In genomic region chr2:169468841-169469240, GRCh38 we compare ENCODE assay signal across 2 cellular contexts.
TF ChIP-seq lines count a peak whose summit lies in the region.

No MANE protein-coding gene starts in this region.

TF ChIP-seq in HepG2, 621 proteins besides CTCF, POLR2A, EP300 and RAD21:
- TF ChIP-seq U2AF1 (optimal IDR thresholded peaks at IDR 0.05; ENCODE audit: low read depth, low read length) (no peak), SMARCE1 (IDR thresholded peaks at IDR 0.05; ENCODE audit: borderline replicate concordance) (no peak), ZFAT (CRISPR knock-in tag; conservative IDR thresholded peaks at IDR 0.05) (no peak), ZNF468 (CRISPR knock-in tag; IDR thresholded peaks at IDR 0.05) (no peak), SRY (CRISPR knock-in tag; IDR thresholded peaks at IDR 0.05) (no peak), ARHGAP35 (CRISPR knock-in tag; IDR thresholded peaks at IDR 0.05; ENCODE audit: borderline replicate concordance) (no peak), ZNF251 (CRISPR knock-in tag; IDR thresholded peaks at IDR 0.05) (no peak), MBD4 (IDR thresholded peaks at IDR 0.05; ENCODE audit: borderline replicate concordance, low read length) (no peak), DMAP1 (CRISPR knock-in tag; IDR thresholded peaks at IDR 0.05) (no peak), PAF1 (CRISPR knock-in tag; IDR thresholded peaks at IDR 0.05) (no peak), ASH2L (IDR thresholded peaks at IDR 0.05; ENCODE audit: insufficient read length, low read depth, low read length) (no peak), ZNF788 (CRISPR knock-in tag; IDR thresholded peaks at IDR 0.05; ENCODE audit: borderline replicate concordance) (no peak), ZNF556 (CRISPR knock-in tag; IDR thresholded peaks at IDR 0.05; ENCODE audit: borderline replicate concordance) (no peak)
- TF ChIP-seq, protein P1, sequence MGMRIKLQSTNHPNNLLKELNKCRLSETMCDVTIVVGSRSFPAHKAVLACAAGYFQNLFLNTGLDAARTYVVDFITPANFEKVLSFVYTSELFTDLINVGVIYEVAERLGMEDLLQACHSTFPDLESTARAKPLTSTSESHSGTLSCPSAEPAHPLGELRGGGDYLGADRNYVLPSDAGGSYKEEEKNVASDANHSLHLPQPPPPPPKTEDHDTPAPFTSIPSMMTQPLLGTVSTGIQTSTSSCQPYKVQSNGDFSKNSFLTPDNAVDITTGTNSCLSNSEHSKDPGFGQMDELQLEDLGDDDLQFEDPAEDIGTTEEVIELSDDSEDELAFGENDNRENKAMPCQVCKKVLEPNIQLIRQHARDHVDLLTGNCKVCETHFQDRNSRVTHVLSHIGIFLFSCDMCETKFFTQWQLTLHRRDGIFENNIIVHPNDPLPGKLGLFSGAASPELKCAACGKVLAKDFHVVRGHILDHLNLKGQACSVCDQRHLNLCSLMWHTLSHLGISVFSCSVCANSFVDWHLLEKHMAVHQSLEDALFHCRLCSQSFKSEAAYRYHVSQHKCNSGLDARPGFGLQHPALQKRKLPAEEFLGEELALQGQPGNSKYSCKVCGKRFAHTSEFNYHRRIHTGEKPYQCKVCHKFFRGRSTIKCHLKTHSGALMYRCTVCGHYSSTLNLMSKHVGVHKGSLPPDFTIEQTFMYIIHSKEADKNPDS (CRISPR knock-in tag; IDR thresholded peaks at IDR 0.05) = no peak
- TF ChIP-seq, protein P2, sequence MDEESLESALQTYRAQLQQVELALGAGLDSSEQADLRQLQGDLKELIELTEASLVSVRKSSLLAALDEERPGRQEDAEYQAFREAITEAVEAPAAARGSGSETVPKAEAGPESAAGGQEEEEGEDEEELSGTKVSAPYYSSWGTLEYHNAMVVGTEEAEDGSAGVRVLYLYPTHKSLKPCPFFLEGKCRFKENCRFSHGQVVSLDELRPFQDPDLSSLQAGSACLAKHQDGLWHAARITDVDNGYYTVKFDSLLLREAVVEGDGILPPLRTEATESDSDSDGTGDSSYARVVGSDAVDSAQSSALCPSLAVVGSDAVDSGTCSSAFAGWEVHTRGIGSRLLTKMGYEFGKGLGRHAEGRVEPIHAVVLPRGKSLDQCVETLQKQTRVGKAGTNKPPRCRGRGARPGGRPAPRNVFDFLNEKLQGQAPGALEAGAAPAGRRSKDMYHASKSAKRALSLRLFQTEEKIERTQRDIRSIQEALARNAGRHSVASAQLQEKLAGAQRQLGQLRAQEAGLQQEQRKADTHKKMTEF (CRISPR knock-in tag; IDR thresholded peaks at IDR 0.05) = no peak

TF ChIP-seq in K562, 482 proteins besides CTCF, POLR2A, EP300 and RAD21:
- TF ChIP-seq, protein P3, sequence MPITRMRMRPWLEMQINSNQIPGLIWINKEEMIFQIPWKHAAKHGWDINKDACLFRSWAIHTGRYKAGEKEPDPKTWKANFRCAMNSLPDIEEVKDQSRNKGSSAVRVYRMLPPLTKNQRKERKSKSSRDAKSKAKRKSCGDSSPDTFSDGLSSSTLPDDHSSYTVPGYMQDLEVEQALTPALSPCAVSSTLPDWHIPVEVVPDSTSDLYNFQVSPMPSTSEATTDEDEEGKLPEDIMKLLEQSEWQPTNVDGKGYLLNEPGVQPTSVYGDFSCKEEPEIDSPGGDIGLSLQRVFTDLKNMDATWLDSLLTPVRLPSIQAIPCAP (CRISPR knock-in tag; IDR thresholded peaks at IDR 0.05; ENCODE audit: borderline replicate concordance) = no peak
- TF ChIP-seq HDAC3 (IDR thresholded peaks at IDR 0.05; ENCODE audit: borderline replicate concordance, partially characterized antibody) (no peak), ZNF699 (CRISPR knock-in tag; IDR thresholded peaks at IDR 0.05; ENCODE audit: insufficient replicate concordance) (no peak), HNRNPLL (IDR thresholded peaks at IDR 0.05; ENCODE audit: low read depth, low read length, poor library complexity, severe bottlenecking) (no peak), CREB3L1 (IDR thresholded peaks at IDR 0.05; ENCODE audit: borderline replicate concordance, low read depth) (no peak), DACH1 (IDR thresholded peaks at IDR 0.05; ENCODE audit: partially characterized antibody) (no peak), ZNF431 (CRISPR knock-in tag; IDR thresholded peaks at IDR 0.05) (no peak), CBX5 (IDR thresholded peaks at IDR 0.05; ENCODE audit: borderline replicate concordance, low read depth) (no peak)
- TF ChIP-seq, protein P4, sequence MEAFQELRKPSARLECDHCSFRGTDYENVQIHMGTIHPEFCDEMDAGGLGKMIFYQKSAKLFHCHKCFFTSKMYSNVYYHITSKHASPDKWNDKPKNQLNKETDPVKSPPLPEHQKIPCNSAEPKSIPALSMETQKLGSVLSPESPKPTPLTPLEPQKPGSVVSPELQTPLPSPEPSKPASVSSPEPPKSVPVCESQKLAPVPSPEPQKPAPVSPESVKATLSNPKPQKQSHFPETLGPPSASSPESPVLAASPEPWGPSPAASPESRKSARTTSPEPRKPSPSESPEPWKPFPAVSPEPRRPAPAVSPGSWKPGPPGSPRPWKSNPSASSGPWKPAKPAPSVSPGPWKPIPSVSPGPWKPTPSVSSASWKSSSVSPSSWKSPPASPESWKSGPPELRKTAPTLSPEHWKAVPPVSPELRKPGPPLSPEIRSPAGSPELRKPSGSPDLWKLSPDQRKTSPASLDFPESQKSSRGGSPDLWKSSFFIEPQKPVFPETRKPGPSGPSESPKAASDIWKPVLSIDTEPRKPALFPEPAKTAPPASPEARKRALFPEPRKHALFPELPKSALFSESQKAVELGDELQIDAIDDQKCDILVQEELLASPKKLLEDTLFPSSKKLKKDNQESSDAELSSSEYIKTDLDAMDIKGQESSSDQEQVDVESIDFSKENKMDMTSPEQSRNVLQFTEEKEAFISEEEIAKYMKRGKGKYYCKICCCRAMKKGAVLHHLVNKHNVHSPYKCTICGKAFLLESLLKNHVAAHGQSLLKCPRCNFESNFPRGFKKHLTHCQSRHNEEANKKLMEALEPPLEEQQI (IDR thresholded peaks at IDR 0.05) = no peak
